ENCODE assay signal across 10 cellular contexts in genomic region chr3:6717026-6717943, GRCh38.
DNase-seq lines count a peak whose midpoint lies in the region; ATAC-seq, FAIRE-seq and TF ChIP-seq lines count a peak whose summit lies in the region.
"Had no signal": no experiment of that assay in that cellular context is flagged by ENCODE, and none has a peak within 500 bp of the region (broad histone marks: within the 10 kb centered on the region; RNA-seq: fewer than 3 reads in every experiment).

No MANE protein-coding gene starts in this region.

- no peak for FAIRE-seq in HTR-8/SVneo (lab: Jason Lieb, UNC)
- FAIRE-seq: H54 had no signal

- peaks cover 3% of the 10 kb centered on the region for H3K4me1 Mint-ChIP-seq in memory B cell
- H3K4me1 Mint-ChIP-seq in activated CD4-positive, alpha-beta T cell treated with anti-CD3 and anti-CD28 coated beads, Interleukin-2, amount 10 ng/mL, durations not matched to agents 7 days and 5 days = no peaks in the 10 kb centered on the region

- no peak for TF ChIP-seq POLR2A in erythroblast (IDR thresholded peaks at IDR 0.05; ENCODE audit: low read length)

- no peak overlapping the region for H3K27ac Mint-ChIP-seq in memory B cell
- no peak overlapping the region for H3K27ac Mint-ChIP-seq in activated CD4-positive, alpha-beta T cell treated with anti-CD3 and anti-CD28 coated beads, Interleukin-2, amount 10 ng/mL, durations not matched to agents 7 days and 5 days

- no peaks in the 10 kb centered on the region for H3K36me3 Mint-ChIP-seq in memory B cell
- no peaks in the 10 kb centered on the region for H3K36me3 Mint-ChIP-seq in activated CD4-positive, alpha-beta T cell treated with anti-CD3 and anti-CD28 coated beads, Interleukin-2, amount 10 ng/mL, durations not matched to agents 7 days and 5 days (ENCODE audit: low read depth)

- CTCF ChIA-PET in activated CD4-positive, alpha-beta T cell treated with anti-CD3 and anti-CD28 coated beads, Interleukin-2, amount 10 ng/mL, durations not matched to agents 7 days and 5 days (lab: Charles Lee) = no interaction called here

- peak; percentile 90 for ATAC-seq in GM19035 (IDR thresholded peaks at IDR 0.05; ENCODE audit: unreplicated experiment)
- peak; percentile 95 for ATAC-seq in HG02588 (IDR thresholded peaks at IDR 0.05; ENCODE audit: unreplicated experiment)
- ATAC-seq in HG03432 (IDR thresholded peaks at IDR 0.05; ENCODE audit: unreplicated experiment) = peak; percentile 97
- ATAC-seq in memory B cell (ENCODE audit: low read depth) = peak; percentile 69

- H3K27me3 Mint-ChIP-seq in memory B cell = no peaks in the 10 kb centered on the region
- H3K27me3 Mint-ChIP-seq in activated CD4-positive, alpha-beta T cell treated with anti-CD3 and anti-CD28 coated beads, Interleukin-2, amount 10 ng/mL, durations not matched to agents 7 days and 5 days = no peaks in the 10 kb centered on the region

- no peak for DNase-seq in memory B cell (ENCODE audit: low spot score in 2 of 2)
- no peak for DNase-seq in erythroblast (lab: John Stamatoyannopoulos, UW)
- DNase-seq in HTR-8/SVneo (ENCODE audit: insufficient read length, low spot score) = no peak
- DNase-seq in activated CD4-positive, alpha-beta T cell treated with anti-CD3 and anti-CD28 coated beads, Interleukin-2, amount 10 ng/mL, durations not matched to agents 7 days and 5 days = no peak
- DNase-seq in globus pallidus (ENCODE audit: low spot score) = no peak
- DNase-seq: mammary epithelial cell had no signal

- H3K4me3 Mint-ChIP-seq in memory B cell = no peak overlapping the region
- H3K4me3 Mint-ChIP-seq in activated CD4-positive, alpha-beta T cell treated with anti-CD3 and anti-CD28 coated beads, Interleukin-2, amount 10 ng/mL, durations not matched to agents 7 days and 5 days = no peak overlapping the region

- peaks cover 7% of the 10 kb centered on the region for H3K9me3 Mint-ChIP-seq in memory B cell
- peaks cover 8% of the 10 kb centered on the region for H3K9me3 Mint-ChIP-seq in activated CD4-positive, alpha-beta T cell treated with anti-CD3 and anti-CD28 coated beads, Interleukin-2, amount 10 ng/mL, durations not matched to agents 7 days and 5 days

- POLR2A ChIA-PET in activated CD4-positive, alpha-beta T cell treated with anti-CD3 and anti-CD28 coated beads, Interleukin-2, amount 10 ng/mL, durations not matched to agents 7 days and 5 days (lab: Charles Lee) = no interaction called here
